Comparison of ENCODE assay signal across 1 cellular context in genomic region chr15:38163651-38164050, GRCh38.
TF ChIP-seq lines count a peak whose summit lies in the region.

No MANE protein-coding gene starts in this region.

TF ChIP-seq in GM23338, 12 proteins besides CTCF, POLR2A, EP300 and RAD21 (continued from another document):
- TF ChIP-seq ZNF462 (CRISPR knock-in tag; IDR thresholded peaks at IDR 0.05): no peak
- TF ChIP-seq POLR2AphosphoS5 (IDR thresholded peaks at IDR 0.05; ENCODE audit: low read depth): no peak
- no peak for TF ChIP-seq ETS1 (IDR thresholded peaks at IDR 0.05)
- no peak for TF ChIP-seq ZNF114 (CRISPR knock-in tag; IDR thresholded peaks at IDR 0.05)
- no peak for TF ChIP-seq EZH2 (IDR thresholded peaks at IDR 0.05; ENCODE audit: low read depth, unreplicated experiment)
- TF ChIP-seq JUNB (IDR thresholded peaks at IDR 0.05; ENCODE audit: unreplicated experiment): no peak
- no peak for TF ChIP-seq EZH2phosphoT487 (IDR thresholded peaks at IDR 0.05; ENCODE audit: unreplicated experiment)
- no peak for TF ChIP-seq ZNF331 (CRISPR knock-in tag; IDR thresholded peaks at IDR 0.05; ENCODE audit: low read depth)
- TF ChIP-seq NANOG (IDR thresholded peaks at IDR 0.05; ENCODE audit: borderline replicate concordance): no peak
- no peak for TF ChIP-seq STAT1 (IDR thresholded peaks at IDR 0.05; ENCODE audit: unreplicated experiment)
- no peak for TF ChIP-seq REST (IDR thresholded peaks at IDR 0.05; ENCODE audit: unreplicated experiment)
